8 cellular contexts compared by ENCODE assay signal in genomic region chr9:99820330-99821186, GRCh38. TPM values are rescaled to one million over a fixed set of nuclear protein-coding genes. Genes with fewer than 3 reads are reported as not detected.
DNase-seq lines count a peak whose midpoint lies in the region; ATAC-seq and TF ChIP-seq lines count a peak whose summit lies in the region.

No MANE protein-coding gene starts in this region.

- POLR2A ChIA-PET in CD8-positive, alpha-beta memory T cell (lab: Charles Lee), result interaction anchor here (4.5 kb wide), 1 partner anchor 86 kb away, joined by 23 read pairs; the partner anchor contains the start of gene STX17
- POLR2A ChIA-PET in T-cell (lab: Charles Lee), result interaction anchor here (1.6 kb wide), 2 partner anchors 10 to 86 kb away, joined by 4 to 15 read pairs; partner anchors contain the start of gene STX17 (in 1 of the 2)

- CTCF ChIA-PET in CD8-positive, alpha-beta memory T cell (lab: Charles Lee), result interaction anchor here (1.0 to 1.9 kb wide), 5 partner anchors 10 to 189 kb away, joined by 3 to 7 read pairs (median 3); no protein-coding TSS in a partner anchor
- CTCF ChIA-PET in T-cell (lab: Charles Lee), result interaction anchor here (0.7 to 1.9 kb wide), 3 partner anchors 10 to 190 kb away, joined by 4 to 5 read pairs (median 5); no protein-coding TSS in a partner anchor

- peaks cover 0 to 3% (median 0%) of the 10 kb centered on the region in 5 donors for H3K9me3 Mint-ChIP-seq in CD8-positive, alpha-beta memory T cell
- H3K9me3 Mint-ChIP-seq in T-cell, result no peaks in the 10 kb centered on the region

- H3K9me3 ChIP-seq in CD8-positive, alpha-beta memory T cell (ENCODE audit: low read length), result no peaks in the 10 kb centered on the region
- H3K9me3 ChIP-seq in HUES64 (ENCODE audit: insufficient read depth, low read depth, low read length), result no peaks in the 10 kb centered on the region

- H3K27me3 ChIP-seq in CD8-positive, alpha-beta memory T cell (ENCODE audit: insufficient read depth, low read length, poor library complexity, severe bottlenecking), result peaks cover 28% of the 10 kb centered on the region
- peaks cover 55% of the 10 kb centered on the region for H3K27me3 ChIP-seq in HUES64 (ENCODE audit: insufficient read depth, low read length)
- peaks cover 12% of the 10 kb centered on the region for H3K27me3 ChIP-seq in rectal smooth muscle tissue (ENCODE audit: control insufficient read depth, insufficient read depth, low read length)

- ATAC-seq in T-cell (replicated peaks in 1 of 4) (no peak), GM18907 (IDR thresholded peaks at IDR 0.05; ENCODE audit: unreplicated experiment) (no peak)

- H3K27ac ChIP-seq in CD8-positive, alpha-beta memory T cell (ENCODE audit: low read depth, low read length), result peak overlapping the region; percentile 68
- H3K27ac ChIP-seq in HUES64 (ENCODE audit: low read depth, low read length), result peak overlapping the region; percentile 86; the same call in 1 of the 2 replicates
- peak overlapping the region; percentile 95 for H3K27ac ChIP-seq in rectal smooth muscle tissue (ENCODE audit: low read depth, low read length)

- DNase-seq in CD8-positive, alpha-beta memory T cell, result peak; percentile 42 to 75 (median 66)
- DNase-seq in T-cell, result peak in 30 of 34 experiments; percentile 11 to 71 (median 52)
- DNase-seq in astrocyte of the spinal cord (ENCODE audit: low read depth, low spot score), result peak; percentile 76
- peak; percentile 58 for DNase-seq in hepatic stellate cell (ENCODE audit: low spot score)
- DNase-seq in retina, result no peak

- under 1% methylated on average over 30 of the region's 34 CpGs for WGBS in HUES64

- H3K9ac ChIP-seq in HUES64 (ENCODE audit: low read depth, low read length) (peak overlapping the region; percentile 40; the same call in 1 of the 2 replicates), rectal smooth muscle tissue (ENCODE audit: low read length) (peak overlapping the region; percentile 45)

- peak overlapping the region; percentile 96 to 100 (median 98) for H3K4me3 Mint-ChIP-seq in CD8-positive, alpha-beta memory T cell
- H3K4me3 Mint-ChIP-seq in T-cell, result peak overlapping the region; percentile 92 to 95 (median 94)

- in situ Hi-C loops in astrocyte of the spinal cord (cut with HindIII; ENCODE audit: low sequenced_read_pairs), result no loop called here

- TF ChIP-seq CTCF in astrocyte of the spinal cord (IDR thresholded peaks at IDR 0.05; ENCODE audit: low read depth, low read length), result no peak

- H3K36me3 Mint-ChIP-seq in CD8-positive, alpha-beta memory T cell, result peaks cover 0 to 30% (median 0%) of the 10 kb centered on the region in 3 donors
- H3K36me3 Mint-ChIP-seq in T-cell, result no peaks in the 10 kb centered on the region

- peaks cover 51 to 61% (median 52%) of the 10 kb centered on the region in 3 donors for H3K4me1 Mint-ChIP-seq in CD8-positive, alpha-beta memory T cell
- peaks cover 50 to 63% (median 58%) of the 10 kb centered on the region in 3 donors for H3K4me1 Mint-ChIP-seq in T-cell

- peak overlapping the region; percentile 69 for H3K4me3 ChIP-seq in CD8-positive, alpha-beta memory T cell (ENCODE audit: low read length)
- peak overlapping the region; percentile 65 for H3K4me3 ChIP-seq in HUES64 (ENCODE audit: low read length)
- peak overlapping the region; percentile 82 for H3K4me3 ChIP-seq in astrocyte of the spinal cord (ENCODE audit: low read depth, low read length)
- peak overlapping the region; percentile 95 for H3K4me3 ChIP-seq in rectal smooth muscle tissue (ENCODE audit: low read length)

- H3K27me3 Mint-ChIP-seq in CD8-positive, alpha-beta memory T cell, result peaks cover 17 to 45% of the 10 kb centered on the region in 2 donors
- peaks cover 29% of the 10 kb centered on the region in 2 donors for H3K27me3 Mint-ChIP-seq in T-cell

- H3K27ac Mint-ChIP-seq in CD8-positive, alpha-beta memory T cell, result peak overlapping the region; percentile 98 to 100 (median 100)
- H3K27ac Mint-ChIP-seq in T-cell, result peak overlapping the region; percentile 86 to 91

- no peaks in the 10 kb centered on the region for H3K36me3 ChIP-seq in CD8-positive, alpha-beta memory T cell (ENCODE audit: insufficient read depth, low read length)
- H3K36me3 ChIP-seq in HUES64 (ENCODE audit: insufficient read depth, low read length) (no peaks in the 10 kb centered on the region), rectal smooth muscle tissue (ENCODE audit: control insufficient read depth, insufficient read depth, low read length) (no peaks in the 10 kb centered on the region)

- H3K4me1 ChIP-seq in CD8-positive, alpha-beta memory T cell (ENCODE audit: insufficient read depth, low read length), result peaks cover 46% of the 10 kb centered on the region
- H3K4me1 ChIP-seq in HUES64 (ENCODE audit: insufficient read depth, low read length) (peaks cover 21% of the 10 kb centered on the region), rectal smooth muscle tissue (ENCODE audit: control insufficient read depth, insufficient read depth, low read length) (peaks cover 17% of the 10 kb centered on the region)

RNA-seq across cellular contexts. Expression of gene NR4A3, which starts 1.1 kb away (rescaled TPM):
- 10 to 100 TPM; 37.5 to 37.7 TPM for total RNA-seq in CD8-positive, alpha-beta memory T cell
- 0.60 TPM for polyA plus RNA-seq in CD8-positive, alpha-beta memory T cell
- 0.20 TPM for polyA plus RNA-seq in HUES64 (2013, experiment 1 of 2)
- 0.13 TPM for polyA plus RNA-seq in HUES64 (2013, experiment 2 of 2)
- total RNA-seq in T-cell, result 10 to 100 TPM in 2 of 5 donors, 1 to 10 TPM in 3; 1.3 to 45.0 (median 1.8) TPM
